In the genomic region with DNA sequence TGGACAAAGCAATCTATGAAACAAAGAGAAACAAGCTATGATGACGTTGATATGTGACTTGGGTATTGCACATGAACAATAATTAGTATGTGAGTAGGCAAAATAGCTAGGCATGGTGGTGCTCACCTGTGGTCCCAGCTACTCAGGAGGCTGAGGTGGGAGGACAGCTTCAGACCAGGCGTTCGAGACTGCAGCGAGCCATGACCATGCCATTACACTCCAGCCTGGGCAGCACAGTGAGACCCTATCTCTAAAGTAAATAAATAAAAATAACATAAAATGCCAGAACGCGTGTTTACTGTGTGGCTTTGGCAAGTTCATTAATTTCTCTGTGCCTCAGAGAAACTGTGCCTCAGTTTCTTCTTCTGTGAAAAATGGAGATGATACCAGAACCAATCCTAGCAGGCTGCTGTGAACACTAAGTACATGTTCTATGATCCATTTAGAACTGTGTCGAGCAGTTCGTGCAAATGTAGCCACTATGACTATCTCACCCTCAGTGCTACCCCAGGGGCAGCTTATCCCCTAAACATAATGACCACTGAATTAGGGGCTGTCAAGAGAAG, we compare ENCODE assay signal across 1 cellular context.
TF ChIP-seq lines count a peak whose summit lies in the region.

No MANE protein-coding gene starts in this region.

TF ChIP-seq in A549, 52 proteins besides CTCF, POLR2A, EP300 and RAD21 (continued from another document):
- TF ChIP-seq JUN (IDR thresholded peaks at IDR 0.05), result no peak
- TF ChIP-seq TP53 (CRISPR knock-in tag; IDR thresholded peaks at IDR 0.05), result 0 out of 2 replicates have a peak, but pooled peaks have one; percentile 15
- peak; percentile 96 for TF ChIP-seq HOXB13 (CRISPR knock-in tag; IDR thresholded peaks at IDR 0.05; ENCODE audit: low read depth)
- no peak for TF ChIP-seq CEBPB (IDR thresholded peaks at IDR 0.05)
- TF ChIP-seq HEYL (CRISPR knock-in tag; IDR thresholded peaks at IDR 0.05), result 0 out of 2 replicates have a peak, but pooled peaks have one; percentile 26
- TF ChIP-seq GATA3 (IDR thresholded peaks at IDR 0.05; ENCODE audit: borderline replicate concordance), result no peak
- 0 out of 2 replicates have a peak, but pooled peaks have one; percentile 65 for TF ChIP-seq ZNF302 (CRISPR knock-in tag; IDR thresholded peaks at IDR 0.05)
- no peak for TF ChIP-seq HDAC2 (IDR thresholded peaks at IDR 0.05)
- TF ChIP-seq RARB (CRISPR knock-in tag; IDR thresholded peaks at IDR 0.05), result 0 out of 2 replicates have a peak, but pooled peaks have one; percentile 29
- TF ChIP-seq PHF8 (IDR thresholded peaks at IDR 0.05; ENCODE audit: borderline replicate concordance, low read depth), result no peak
- TF ChIP-seq, protein P1, sequence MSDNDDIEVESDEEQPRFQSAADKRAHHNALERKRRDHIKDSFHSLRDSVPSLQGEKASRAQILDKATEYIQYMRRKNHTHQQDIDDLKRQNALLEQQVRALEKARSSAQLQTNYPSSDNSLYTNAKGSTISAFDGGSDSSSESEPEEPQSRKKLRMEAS (IDR thresholded peaks at IDR 0.05), result no peak
- 0 out of 2 replicates have a peak, but pooled peaks have one; percentile 16 for TF ChIP-seq HOXB5 (CRISPR knock-in tag; IDR thresholded peaks at IDR 0.05)
- TF ChIP-seq HMGXB4 (CRISPR knock-in tag; IDR thresholded peaks at IDR 0.05; ENCODE audit: borderline replicate concordance), result no peak
- TF ChIP-seq NPAS2 (CRISPR knock-in tag; IDR thresholded peaks at IDR 0.05; ENCODE audit: borderline replicate concordance), result no peak
- no peak; the same call in 1 of the 2 replicates for TF ChIP-seq CHD4 (IDR thresholded peaks at IDR 0.05; ENCODE audit: borderline replicate concordance)
- peak; percentile 56; the same call in 1 of the 2 replicates for TF ChIP-seq ZSCAN20 (CRISPR knock-in tag; IDR thresholded peaks at IDR 0.05)
- no peak for TF ChIP-seq FOSL2 (IDR thresholded peaks at IDR 0.05)
- TF ChIP-seq FOSL2 (CRISPR knock-in tag; IDR thresholded peaks at IDR 0.05), result no peak
- TF ChIP-seq, protein P2, sequence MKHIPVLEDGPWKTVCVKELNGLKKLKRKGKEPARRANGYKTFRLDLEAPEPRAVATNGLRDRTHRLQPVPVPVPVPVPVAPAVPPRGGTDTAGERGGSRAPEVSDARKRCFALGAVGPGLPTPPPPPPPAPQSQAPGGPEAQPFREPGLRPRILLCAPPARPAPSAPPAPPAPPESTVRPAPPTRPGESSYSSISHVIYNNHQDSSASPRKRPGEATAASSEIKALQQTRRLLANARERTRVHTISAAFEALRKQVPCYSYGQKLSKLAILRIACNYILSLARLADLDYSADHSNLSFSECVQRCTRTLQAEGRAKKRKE (CRISPR knock-in tag; IDR thresholded peaks at IDR 0.05; ENCODE audit: low read depth), result no peak; the same call in 1 of the 2 replicates
- TF ChIP-seq POLR2AphosphoS2 (conservative IDR thresholded peaks at IDR 0.05; ENCODE audit: low read length), result no peak
- TF ChIP-seq BHLHE40 (IDR thresholded peaks at IDR 0.05; ENCODE audit: low read depth, low read length), result no peak
- no peak for TF ChIP-seq ESRRA (IDR thresholded peaks at IDR 0.05; ENCODE audit: borderline replicate concordance, low read length)
- TF ChIP-seq TFCP2L1 (CRISPR knock-in tag; IDR thresholded peaks at IDR 0.05), result peak; percentile 76; the same call in 1 of the 2 replicates
- no peak for TF ChIP-seq HES2 (IDR thresholded peaks at IDR 0.05)
